ENCODE assay signal across 8 cellular contexts in the genomic region with DNA sequence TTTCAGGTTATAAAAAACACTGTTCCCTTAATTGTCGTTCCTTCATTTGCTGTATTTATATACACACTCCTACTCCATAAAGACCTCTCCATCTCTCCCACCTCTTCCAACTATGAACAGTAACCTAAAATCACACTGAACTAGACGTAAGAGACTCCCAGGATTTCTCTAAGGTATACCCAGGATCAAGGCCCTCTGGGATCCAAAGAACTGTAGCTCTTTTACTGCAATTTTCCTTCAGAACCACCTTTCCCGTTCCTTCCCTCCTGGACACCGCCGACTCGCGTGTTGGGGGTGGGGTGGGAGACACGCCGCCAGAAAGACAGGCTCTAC. TPM values are rescaled to one million over a fixed set of nuclear protein-coding genes. Genes with fewer than 3 reads are reported as not detected.
A peak's percentile ranks its signal among the peaks of the same experiment; 100 is the strongest.
DNase-seq lines count a peak whose midpoint lies in the region; ATAC-seq and TF ChIP-seq lines count a peak whose summit lies in the region.

No MANE protein-coding gene starts in this region.

- H3K27me3 Mint-ChIP-seq in chondrocyte (ENCODE audit: low read depth) = no peaks in the 10 kb centered on the region
- H3K27me3 Mint-ChIP-seq in natural killer cell (ENCODE audit: low read depth in 2 of 2) = no peaks in the 10 kb centered on the region

- H3K4me3 ChIP-seq in HUES64 (ENCODE audit: low read length) = peak overlapping the region; percentile 77

- ATAC-seq in natural killer cell (no peak), GM19463 (IDR thresholded peaks at IDR 0.05; ENCODE audit: unreplicated experiment) (no peak), HG03457 (IDR thresholded peaks at IDR 0.05; ENCODE audit: unreplicated experiment) (no peak), sciatic nerve (no peak)

- H3K4me3 Mint-ChIP-seq in chondrocyte (ENCODE audit: unreplicated experiment) = peak overlapping the region; percentile 87
- peak overlapping the region; percentile 96 for H3K4me3 Mint-ChIP-seq in natural killer cell

- peak overlapping the region; percentile 99 for H3K9ac ChIP-seq in HUES64 (ENCODE audit: low read depth, low read length)

- DNase-seq in chondrocyte (ENCODE audit: low spot score) (no peak), natural killer cell (no peak), EL (no peak), sciatic nerve (ENCODE audit: low spot score) (no peak)

- H3K9me3 ChIP-seq in HUES64 (ENCODE audit: insufficient read depth, low read depth, low read length) = no peaks in the 10 kb centered on the region

- no peaks in the 10 kb centered on the region for H3K36me3 Mint-ChIP-seq in chondrocyte (ENCODE audit: low read depth)
- H3K36me3 Mint-ChIP-seq in natural killer cell = no peaks in the 10 kb centered on the region

- peaks cover 7% of the 10 kb centered on the region; the same call in 1 of the 2 replicates for H3K36me3 ChIP-seq in HUES64 (ENCODE audit: insufficient read depth, low read length)

- H3K4me1 Mint-ChIP-seq in chondrocyte (ENCODE audit: low read depth) (peaks cover 33% of the 10 kb centered on the region), natural killer cell (peaks cover 25 to 29% of the 10 kb centered on the region in 2 donors)

- H3K9me3 Mint-ChIP-seq in chondrocyte (ENCODE audit: low read depth) (no peaks in the 10 kb centered on the region), natural killer cell (no peaks in the 10 kb centered on the region)

- under 1% methylated on average over 9 of the region's 9 CpGs for WGBS in HUES64

- H3K27ac ChIP-seq in C4-2B = peak overlapping the region; percentile 94
- peak overlapping the region; percentile 100 for H3K27ac ChIP-seq in HUES64 (ENCODE audit: low read depth, low read length)

- no peak for TF ChIP-seq CTCF in C4-2B (conservative IDR thresholded peaks at IDR 0.05)
- TF ChIP-seq CTCF in chondrocyte (IDR thresholded peaks at IDR 0.05) = no peak
- TF ChIP-seq CTCF in natural killer cell (IDR thresholded peaks at IDR 0.05) = no peak

- peaks cover 20% of the 10 kb centered on the region; the same call in 1 of the 2 replicates for H3K4me1 ChIP-seq in HUES64 (ENCODE audit: insufficient read depth, low read length)

- H3K27ac Mint-ChIP-seq in chondrocyte (ENCODE audit: unreplicated experiment) (peak overlapping the region; percentile 86), natural killer cell (peak overlapping the region; percentile 94 to 97)

- intact Hi-C loops in natural killer cell (cut with micrococcal nuclease) = loop anchor here (5.0 kb wide), 1 partner anchor 150 kb away; the partner anchor contains the start of gene GINM1
- intact Hi-C loops in sciatic nerve (cut with DNase I) = no loop called here

- no peaks in the 10 kb centered on the region for H3K27me3 ChIP-seq in HUES64 (ENCODE audit: insufficient read depth, low read length)

RNA-seq across cellular contexts. Expression of gene LATS1, which starts 0.7 kb away (rescaled TPM):
- 10.6 TPM for polyA plus RNA-seq in HUES64 (2013, experiment 1 of 2)
- polyA plus RNA-seq in HUES64 (2013, experiment 2 of 2) = 11.8 TPM
- total RNA-seq in chondrocyte (32.3 to 34.6 TPM (median 34.6 TPM) in 3 replicates), natural killer cell (10 to 100 TPM; 37.9 to 52.5 (median 49.4) TPM), sciatic nerve (41.5 TPM)

RNA-seq across cellular contexts. Expression of gene NUP43, which starts 29.1 kb away (rescaled TPM):
- 32.6 TPM for polyA plus RNA-seq in HUES64 (2013, experiment 1 of 2)
- polyA plus RNA-seq in HUES64 (2013, experiment 2 of 2) = 32.5 TPM
- total RNA-seq in chondrocyte (28.1 to 41.8 TPM (median 33.9 TPM) in 3 replicates), natural killer cell (10 to 100 TPM; 20.8 to 33.4 (median 23.5) TPM), sciatic nerve (28.4 TPM)

RNA-seq across cellular contexts. Expression of gene PCMT1, which starts 32.3 kb away (rescaled TPM):
- polyA plus RNA-seq in HUES64 (2013, experiment 1 of 2) = 84.4 TPM
- polyA plus RNA-seq in HUES64 (2013, experiment 2 of 2) = 80.0 TPM
- total RNA-seq in chondrocyte = 83.4 to 88.8 TPM (median 84.8 TPM) in 3 replicates
- total RNA-seq in natural killer cell = 10 to 100 TPM; 31.7 to 53.6 (median 41.5) TPM
- total RNA-seq in sciatic nerve = 97.7 TPM
